ENCODE assay signal across 11 cellular contexts in genomic region chr2:12486205-12487118, GRCh38.
DNase-seq lines count a peak whose midpoint lies in the region; ATAC-seq, FAIRE-seq and TF ChIP-seq lines count a peak whose summit lies in the region.
"Had no signal": no experiment of that assay in that cellular context is flagged by ENCODE, and none has a peak within 500 bp of the region (broad histone marks: within the 10 kb centered on the region; RNA-seq: fewer than 3 reads in every experiment).

No MANE protein-coding gene starts in this region.

- H3K27me3 Mint-ChIP-seq in T-cell, result no peaks in the 10 kb centered on the region

- peak overlapping the region in 1 of 3 experiments; percentile 5 for H3K4me3 ChIP-seq in keratinocyte (ENCODE audit: control insufficient read depth in 2 of 3, extremely low read depth in 1 of 3, insufficient read depth in 2 of 3, low read depth in 1 of 3, low read length in 3 of 3)
- H3K4me3 ChIP-seq: thyroid gland had no signal

- peak overlapping the region; percentile 47 for H3K4me2 ChIP-seq in keratinocyte (ENCODE audit: control insufficient read depth, extremely low read depth, insufficient read depth, low read depth, low read length)

- no peaks in the 10 kb centered on the region for H3K9me3 ChIP-seq in keratinocyte (ENCODE audit: control insufficient read depth, low read depth, low read length)
- H3K9me3 ChIP-seq: thyroid gland had no signal

- no peaks in the 10 kb centered on the region for H3K27me3 ChIP-seq in keratinocyte (ENCODE audit: control insufficient read depth, extremely low read depth, insufficient read depth, low read length)
- H3K27me3 ChIP-seq: thyroid gland had no signal

- no peak overlapping the region for H2AFZ ChIP-seq in keratinocyte (ENCODE audit: control insufficient read depth, low read length)

- no peaks in the 10 kb centered on the region for H3K79me2 ChIP-seq in keratinocyte (ENCODE audit: control insufficient read depth, insufficient read depth, low read length)

- peak overlapping the region; percentile 96 to 97 for H3K27ac Mint-ChIP-seq in T-cell

- no peaks in the 10 kb centered on the region for H3K9me1 ChIP-seq in keratinocyte (ENCODE audit: control insufficient read depth, extremely low read depth, insufficient read depth, low read length)

- POLR2A ChIA-PET in T-cell (lab: Charles Lee) (interaction anchor here in 1 of 2 donors (0.6 kb wide), 1 partner anchor 15 kb away, joined by 16 read pairs; no protein-coding TSS in a partner anchor), HEK293T (lab: Yijun Ruan, JAX) (no interaction called here)

- peaks cover 64 to 69% (median 66%) of the 10 kb centered on the region in 3 donors for H3K4me1 Mint-ChIP-seq in T-cell

- no peaks in the 10 kb centered on the region for H4K20me1 ChIP-seq in keratinocyte (ENCODE audit: control insufficient read depth, extremely low read depth, insufficient read depth, low read length)

- H3K27ac ChIP-seq in keratinocyte (ENCODE audit: control insufficient read depth, insufficient read depth, low read length), result no peak overlapping the region
- H3K27ac ChIP-seq: thyroid gland had no signal

- DNase-seq in GM18507 (ENCODE audit: extremely low spot score, insufficient read length, low read depth) (no peak), T-cell (no peak), keratinocyte (ENCODE audit: low read depth, low spot score) (no peak), SKM-1 treated with dmso at 0.1 percent for 144 hours (lab: John Stamatoyannopoulos, UW; ENCODE audit: unreplicated experiment) (no peak), NCI-H1417 treated with DMSO at 0.1 percent for 48 hours (lab: John Stamatoyannopoulos, UW) (no peak), HEK293T (ENCODE audit: extremely low spot score) (no peak), AG08396 (ENCODE audit: low spot score) (no peak)
- DNase-seq: activated naive CD4-positive, alpha-beta T cell treated with Interleukin-2 at 50 U/mL for 16 hours; SHP77; thyroid gland had no signal

- no peaks in the 10 kb centered on the region for H3K9me3 Mint-ChIP-seq in T-cell

- CTCF ChIA-PET in T-cell (lab: Charles Lee), result interaction anchor here in 1 of 2 donors (0.8 kb wide), 1 partner anchor 230 kb away, joined by 4 read pairs; the partner anchor contains the start of gene TRIB2
- CTCF ChIA-PET in HEK293T (lab: Yijun Ruan, JAX), result no interaction called here

- H3K36me3 ChIP-seq in keratinocyte (ENCODE audit: control insufficient read depth in 2 of 2, extremely low read depth in 1 of 2, insufficient read depth in 2 of 2, low read length in 2 of 2), result no peaks in the 10 kb centered on the region
- H3K36me3 ChIP-seq: thyroid gland had no signal

- TF ChIP-seq CTCF in keratinocyte (optimal IDR thresholded peaks at IDR 0.05 in 1 of 3, IDR thresholded peaks at IDR 0.05 in 1 of 3, conservative IDR thresholded peaks at IDR 0.05 in 1 of 3; ENCODE audit: extremely low read depth in 1 of 3, insufficient read depth in 2 of 3, low read length in 3 of 3), result no peak

- FAIRE-seq in GM18507 (lab: Jason Lieb, UNC) (peak; percentile 74), keratinocyte (lab: Jason Lieb, UNC) (peak; percentile 73)

- ATAC-seq in HG02623 (IDR thresholded peaks at IDR 0.05; ENCODE audit: unreplicated experiment) (peak; percentile 64), T-cell (replicated peaks in 1 of 4) (no peak)

- no peak overlapping the region for H3K9ac ChIP-seq in keratinocyte (ENCODE audit: control insufficient read depth, extremely low read depth, insufficient read depth, low read length)

- peaks cover 10% of the 10 kb centered on the region for H3K4me1 ChIP-seq in keratinocyte (ENCODE audit: control insufficient read depth, extremely low read depth, insufficient read depth, low read length)

- peak overlapping the region in 1 of 3 donors; percentile 78 for H3K4me3 Mint-ChIP-seq in T-cell

- dilution Hi-C loops in keratinocyte (cut with MboI; ENCODE audit: extremely low pct_ligation_motif_present, low sequenced_read_pairs), result no loop called here

- no peaks in the 10 kb centered on the region for H3K36me3 Mint-ChIP-seq in T-cell

TF ChIP-seq in HEK293T, 16 proteins besides CTCF, POLR2A, EP300 and RAD21:
- no peak for TF ChIP-seq NFRKB (IDR thresholded peaks at IDR 0.05)
